ENCODE assay signal across 19 cellular contexts in genomic region chr18:72261562-72261961, GRCh38.
A peak's percentile ranks its signal among the peaks of the same experiment; 100 is the strongest.
DNase-seq lines count a peak whose midpoint lies in the region; ATAC-seq and TF ChIP-seq lines count a peak whose summit lies in the region.
"Had no signal": no experiment of that assay in that cellular context is flagged by ENCODE, and none has a peak within 500 bp of the region (broad histone marks: within the 10 kb centered on the region; RNA-seq: fewer than 3 reads in every experiment).

No MANE protein-coding gene starts in this region.

- H3F3A ChIP-seq in SU-DHL-6 (ENCODE audit: insufficient read depth), result no peaks in the 10 kb centered on the region

- H3K27ac Mint-ChIP-seq in naive thymus-derived CD4-positive, alpha-beta T cell, result no peak overlapping the region
- H3K27ac Mint-ChIP-seq: CD8-positive, alpha-beta T cell had no signal

- H3K9me3 Mint-ChIP-seq in naive thymus-derived CD4-positive, alpha-beta T cell, result peaks cover 0 to 4% (median 0%) of the 10 kb centered on the region in 11 donors
- H3K9me3 Mint-ChIP-seq: CD8-positive, alpha-beta T cell had no signal

- H3K27ac ChIP-seq in KMS-11, result no peak overlapping the region
- H3K27ac ChIP-seq in SU-DHL-6 (ENCODE audit: low read depth, low read length), result no peak overlapping the region
- no peak overlapping the region for H3K27ac ChIP-seq in naive thymus-derived CD4-positive, alpha-beta T cell (ENCODE audit: low read depth, low read length)
- H3K27ac ChIP-seq: BLaER1 treated with 17β-estradiol and CSF1 and Interleukin-3, amounts not matched to agents 10 nM and 100 nM; HL-60; Peyer's patch had no signal

- no peaks in the 10 kb centered on the region for H4K20me1 ChIP-seq in KMS-11 (ENCODE audit: insufficient read depth)
- H4K20me1 ChIP-seq in SU-DHL-6 (ENCODE audit: low read depth, low read length), result no peaks in the 10 kb centered on the region
- H4K20me1 ChIP-seq: BLaER1 treated with 17β-estradiol and CSF1 and Interleukin-3, amounts not matched to agents 10 nM and 100 nM had no signal

- H3K4me2 ChIP-seq in KMS-11 (peak overlapping the region; percentile 23; the same call in 1 of the 2 replicates), SU-DHL-6 (ENCODE audit: low read depth, low read length, poor library complexity, severe bottlenecking) (peak overlapping the region; percentile 46)
- H3K4me2 ChIP-seq: BLaER1 treated with 17β-estradiol and CSF1 and Interleukin-3, amounts not matched to agents 10 nM and 100 nM had no signal

- CTCF ChIA-PET in naive thymus-derived CD4-positive, alpha-beta T cell (lab: Charles Lee), result interaction anchor here (0.6 kb wide), 1 partner anchor 9 kb away, joined by 3 read pairs; no protein-coding TSS in a partner anchor

- H2AFZ ChIP-seq in KMS-11 (ENCODE audit: low read depth), result peak overlapping the region; percentile 27
- H2AFZ ChIP-seq in SU-DHL-6 (ENCODE audit: low read depth, low read length, severe bottlenecking), result peak overlapping the region; percentile 61

- TF ChIP-seq CTCF in KMS-11 (conservative IDR thresholded peaks at IDR 0.05; ENCODE audit: low read depth, low read length) (no peak), SU-DHL-6 (IDR thresholded peaks at IDR 0.05; ENCODE audit: insufficient read depth, low read length, poor library complexity, severe bottlenecking) (no peak)

- H3K27me3 ChIP-seq in KMS-11 (ENCODE audit: insufficient read depth, low read depth) (no peaks in the 10 kb centered on the region), SU-DHL-6 (ENCODE audit: low read length) (no peaks in the 10 kb centered on the region)
- H3K27me3 ChIP-seq in naive thymus-derived CD4-positive, alpha-beta T cell (ENCODE audit: control insufficient read depth in 2 of 2, insufficient read depth in 2 of 2, low read length in 2 of 2), result no peaks in the 10 kb centered on the region
- H3K27me3 ChIP-seq: BLaER1 treated with 17β-estradiol and CSF1 and Interleukin-3, amounts not matched to agents 10 nM and 100 nM; Peyer's patch had no signal

- intact Hi-C loops in left colon (cut with DNase I, micrococcal nuclease), result no loop called here
- intact Hi-C loops in naive thymus-derived CD4-positive, alpha-beta T cell (cut with micrococcal nuclease), result no loop called here

- no peaks in the 10 kb centered on the region for H3K79me2 ChIP-seq in KMS-11 (ENCODE audit: insufficient read depth, low read depth)
- no peaks in the 10 kb centered on the region for H3K79me2 ChIP-seq in SU-DHL-6 (ENCODE audit: insufficient read depth, low read length)

- no peaks in the 10 kb centered on the region for H3K4me1 Mint-ChIP-seq in naive thymus-derived CD4-positive, alpha-beta T cell

- H3K9ac ChIP-seq in KMS-11, result no peak overlapping the region
- no peak overlapping the region for H3K9ac ChIP-seq in SU-DHL-6 (ENCODE audit: low read length)
- H3K9ac ChIP-seq: BLaER1 treated with 17β-estradiol and CSF1 and Interleukin-3, amounts not matched to agents 10 nM and 100 nM had no signal

- H3K4me3 ChIP-seq in KMS-11 (IDR thresholded peaks at IDR 0.05; ENCODE audit: insufficient read depth, low read depth, low read length), result no peak overlapping the region
- H3K4me3 ChIP-seq in SU-DHL-6 (ENCODE audit: insufficient read depth, low read length, poor library complexity, severe bottlenecking), result no peak overlapping the region
- no peak overlapping the region for H3K4me3 ChIP-seq in naive thymus-derived CD4-positive, alpha-beta T cell (ENCODE audit: low read length)
- H3K4me3 ChIP-seq: BLaER1 treated with 17β-estradiol and CSF1 and Interleukin-3, amounts not matched to agents 10 nM and 100 nM; Peyer's patch had no signal

- H3K36me3 Mint-ChIP-seq in naive thymus-derived CD4-positive, alpha-beta T cell, result no peaks in the 10 kb centered on the region
- H3K36me3 Mint-ChIP-seq: CD8-positive, alpha-beta T cell had no signal

- no peaks in the 10 kb centered on the region for H3K9me2 ChIP-seq in SU-DHL-6 (replicated peaks; ENCODE audit: insufficient read depth, low read length)

- in situ Hi-C loops in ACHN (cut with HindIII; ENCODE audit: low pct_ligation_motif_present, low pct_unique_long_range_greater_than_20kb, low sequenced_read_pairs), result no loop called here

- POLR2A ChIA-PET in naive thymus-derived CD4-positive, alpha-beta T cell (lab: Charles Lee), result no interaction called here

- no peaks in the 10 kb centered on the region for H3K9me3 ChIP-seq in SU-DHL-6 (ENCODE audit: insufficient read depth, low read length)
- no peaks in the 10 kb centered on the region for H3K9me3 ChIP-seq in naive thymus-derived CD4-positive, alpha-beta T cell (ENCODE audit: control insufficient read depth in 2 of 3, low read length in 3 of 3)
- H3K9me3 ChIP-seq: BLaER1 treated with 17β-estradiol and CSF1 and Interleukin-3, amounts not matched to agents 10 nM and 100 nM; Peyer's patch had no signal

- H3K4me1 ChIP-seq in KMS-11 (ENCODE audit: low read depth, poor library complexity, severe bottlenecking), result peaks cover 16% of the 10 kb centered on the region
- no peaks in the 10 kb centered on the region for H3K4me1 ChIP-seq in naive thymus-derived CD4-positive, alpha-beta T cell (ENCODE audit: control insufficient read depth in 2 of 2, insufficient read depth in 2 of 2, low read length in 2 of 2)
- H3K4me1 ChIP-seq: BLaER1 treated with 17β-estradiol and CSF1 and Interleukin-3, amounts not matched to agents 10 nM and 100 nM; Peyer's patch had no signal

- ATAC-seq in left colon (peak; percentile 63), HG03175 (IDR thresholded peaks at IDR 0.05; ENCODE audit: unreplicated experiment) (no peak), HG02610 (IDR thresholded peaks at IDR 0.05; ENCODE audit: unreplicated experiment) (no peak)
- ATAC-seq in naive thymus-derived CD4-positive, alpha-beta T cell, result no peak
- ATAC-seq: CD8-positive, alpha-beta T cell had no signal

- H3K27me3 Mint-ChIP-seq in naive thymus-derived CD4-positive, alpha-beta T cell, result no peaks in the 10 kb centered on the region

- H3K36me3 ChIP-seq in KMS-11 (ENCODE audit: insufficient read depth) (no peaks in the 10 kb centered on the region), SU-DHL-6 (ENCODE audit: low read length) (no peaks in the 10 kb centered on the region)
- no peaks in the 10 kb centered on the region for H3K36me3 ChIP-seq in naive thymus-derived CD4-positive, alpha-beta T cell (ENCODE audit: control insufficient read depth in 2 of 3, insufficient read depth in 3 of 3, low read length in 3 of 3)
- H3K36me3 ChIP-seq: BLaER1 treated with 17β-estradiol and CSF1 and Interleukin-3, amounts not matched to agents 10 nM and 100 nM; Peyer's patch had no signal

- DNase-seq in ACHN (peak; percentile 6), left colon (no peak), SIG-M5 (lab: John Stamatoyannopoulos, UW) (no peak)
- no peak for DNase-seq in naive thymus-derived CD4-positive, alpha-beta T cell
- DNase-seq: CD8-positive, alpha-beta T cell; DMS79 treated with DMSO at 0.1 percent for 48 hours; IMR-90; Kasumi-1; NCI-H1105; NCI-H2081 treated with DMSO at 0.1 percent for 48 hours; NCI-H510A; NCI-H774; Peyer's patch had no signal

- H3K4me3 Mint-ChIP-seq in naive thymus-derived CD4-positive, alpha-beta T cell, result no peak overlapping the region
- H3K4me3 Mint-ChIP-seq: CD8-positive, alpha-beta T cell had no signal
